ENCODE assay signal across 1 cellular context in genomic region chr10:110175406-110175805, GRCh38.
TF ChIP-seq lines count a peak whose summit lies in the region.

No MANE protein-coding gene starts in this region.

TF ChIP-seq in GM23338, 12 proteins besides CTCF, POLR2A, EP300 and RAD21 (continued from another document):
- TF ChIP-seq REST (IDR thresholded peaks at IDR 0.05; ENCODE audit: unreplicated experiment) (no peak), STAT1 (IDR thresholded peaks at IDR 0.05; ENCODE audit: unreplicated experiment) (no peak), EZH2 (IDR thresholded peaks at IDR 0.05; ENCODE audit: low read depth, unreplicated experiment) (no peak), NANOG (IDR thresholded peaks at IDR 0.05; ENCODE audit: borderline replicate concordance) (no peak), ZNF462 (CRISPR knock-in tag; IDR thresholded peaks at IDR 0.05) (no peak), ZNF331 (CRISPR knock-in tag; IDR thresholded peaks at IDR 0.05; ENCODE audit: low read depth) (no peak), CREB1 (CRISPR knock-in tag; IDR thresholded peaks at IDR 0.05; ENCODE audit: low read depth) (no peak), POLR2AphosphoS5 (IDR thresholded peaks at IDR 0.05; ENCODE audit: low read depth) (no peak)
TF ChIP-seq in GM23338: peak in this region for 0.
